In genomic region chr19:11964858-11965645, GRCh38 we compare ENCODE assay signal across 8 cellular contexts. TPM values are rescaled to one million over a fixed set of nuclear protein-coding genes. Genes with fewer than 3 reads are reported as not detected.
DNase-seq lines count a peak whose midpoint lies in the region; ATAC-seq and TF ChIP-seq lines count a peak whose summit lies in the region.

Gene ZNF763 (plus strand): TSS chr19:11965040. CDS start chr19:11965209, 169 bp downstream.

- peaks cover 5% of the 10 kb centered on the region for H3K79me2 ChIP-seq in neural cell (replicated peaks; ENCODE audit: insufficient read depth, low read length)

- peak; percentile 73 for ATAC-seq in GM21381 (IDR thresholded peaks at IDR 0.05; ENCODE audit: unreplicated experiment)

- H3K4me1 Mint-ChIP-seq in stimulated activated naive CD8-positive, alpha-beta T cell treated with anti-CD3 and anti-CD28 coated beads, Interleukin-15, Interleukin-2, amounts not matched to agents 100 ng/mL and 50 ng/mL, for 24 hours (ENCODE audit: low read depth), result peaks cover 21% of the 10 kb centered on the region

- H3K9me3 ChIP-seq in HUES6 (ENCODE audit: control insufficient read depth, insufficient read depth, low read depth, low read length), result peaks cover 39% of the 10 kb centered on the region
- no peaks in the 10 kb centered on the region for H3K9me3 ChIP-seq in neural cell (ENCODE audit: low read length)

- peak within 1 kb of the TSS; percentile 70 for H2AFZ ChIP-seq in neural cell (ENCODE audit: low read depth, low read length)

- H3K27ac Mint-ChIP-seq in stimulated activated naive CD8-positive, alpha-beta T cell treated with anti-CD3 and anti-CD28 coated beads, Interleukin-15, Interleukin-2, amounts not matched to agents 100 ng/mL and 50 ng/mL, for 24 hours, result peak within 1 kb of the TSS; percentile 69

- peak; percentile 75 for TF ChIP-seq POLR2A in Raji (IDR thresholded peaks at IDR 0.05; ENCODE audit: insufficient read depth, low read depth, low read length)

- no peaks in the 10 kb centered on the region for H3F3A ChIP-seq in neural cell (ENCODE audit: insufficient read depth, low read length, poor library complexity, severe bottlenecking)

- H3K36me3 ChIP-seq in HUES6 (ENCODE audit: control insufficient read depth, insufficient read depth, low read length), result no peaks in the 10 kb centered on the region
- H3K36me3 ChIP-seq in neural cell (ENCODE audit: insufficient read depth, low read length), result no peaks in the 10 kb centered on the region

- peaks cover 5% of the 10 kb centered on the region for H3K36me3 Mint-ChIP-seq in stimulated activated naive CD8-positive, alpha-beta T cell treated with anti-CD3 and anti-CD28 coated beads, Interleukin-15, Interleukin-2, amounts not matched to agents 100 ng/mL and 50 ng/mL, for 24 hours (ENCODE audit: low read depth)

- H3K27ac ChIP-seq in HUES6 (ENCODE audit: low read depth, low read length), result no peak within 1 kb of the TSS
- peak within 1 kb of the TSS; percentile 91 for H3K27ac ChIP-seq in neural cell (ENCODE audit: low read length)

- H3K27me3 Mint-ChIP-seq in stimulated activated naive CD8-positive, alpha-beta T cell treated with anti-CD3 and anti-CD28 coated beads, Interleukin-15, Interleukin-2, amounts not matched to agents 100 ng/mL and 50 ng/mL, for 24 hours, result no peaks in the 10 kb centered on the region

- peak within 1 kb of the TSS; percentile 79 for H3K4me2 ChIP-seq in neural cell (ENCODE audit: low read length)

- H3K9ac ChIP-seq in HUES6 (ENCODE audit: low read length) (no peak within 1 kb of the TSS), neural cell (ENCODE audit: low read length) (peak within 1 kb of the TSS; percentile 89)

- H3K9me3 Mint-ChIP-seq in stimulated activated naive CD8-positive, alpha-beta T cell treated with anti-CD3 and anti-CD28 coated beads, Interleukin-15, Interleukin-2, amounts not matched to agents 100 ng/mL and 50 ng/mL, for 24 hours, result no peaks in the 10 kb centered on the region

- peak; percentile 17 for TF ChIP-seq EP300 in neural cell (conservative IDR thresholded peaks at IDR 0.05; ENCODE audit: poor library complexity, severe bottlenecking)

- H3K4me3 Mint-ChIP-seq in stimulated activated naive CD8-positive, alpha-beta T cell treated with anti-CD3 and anti-CD28 coated beads, Interleukin-15, Interleukin-2, amounts not matched to agents 100 ng/mL and 50 ng/mL, for 24 hours, result peak within 1 kb of the TSS; percentile 85

- TF ChIP-seq CTCF in foreskin fibroblast (IDR thresholded peaks at IDR 0.05; ENCODE audit: low read depth, low read length) (no peak), neural cell (IDR thresholded peaks at IDR 0.05; ENCODE audit: poor library complexity, severe bottlenecking) (no peak)

- peak within 1 kb of the TSS; percentile 62 for H3K4me3 ChIP-seq in HUES6 (ENCODE audit: low read depth, low read length)
- peak within 1 kb of the TSS; percentile 65 to 81 for H3K4me3 ChIP-seq in foreskin fibroblast (ENCODE audit: low read depth in 1 of 2, low read length in 2 of 2)
- H3K4me3 ChIP-seq in neural cell (ENCODE audit: low read length), result peak within 1 kb of the TSS; percentile 85

- no peaks in the 10 kb centered on the region; the same call in 1 of the 2 replicates for H3K4me1 ChIP-seq in HUES6 (ENCODE audit: control insufficient read depth, insufficient read depth, low read length)

- no peaks in the 10 kb centered on the region for H4K20me1 ChIP-seq in neural cell (ENCODE audit: insufficient read depth)

- no peak for TF ChIP-seq RAD21 in neural cell (conservative IDR thresholded peaks at IDR 0.05)

- H3K9me2 ChIP-seq in neural cell (ENCODE audit: insufficient read depth, low read length), result no peaks in the 10 kb centered on the region

- H3K27me3 ChIP-seq in HUES6 (ENCODE audit: control insufficient read depth, insufficient read depth, low read length), result no peaks in the 10 kb centered on the region; the same call in 1 of the 2 replicates
- no peaks in the 10 kb centered on the region for H3K27me3 ChIP-seq in neural cell (ENCODE audit: insufficient read depth, low read depth, low read length)

- peak; percentile 91 for DNase-seq in CMK (ENCODE audit: low read depth)
- DNase-seq in activated gamma-delta T cell treated with Interleukin-2 at 50 U/mL for 16 hours, result peak; percentile 89
- peak; percentile 75 to 91 for DNase-seq in foreskin fibroblast

TF ChIP-seq in neural cell, 6 proteins besides CTCF, POLR2A, EP300 and RAD21:
- TF ChIP-seq REST (IDR thresholded peaks at IDR 0.05; ENCODE audit: borderline replicate concordance) (peak; percentile 86), TAF1 (IDR thresholded peaks at IDR 0.05; ENCODE audit: low read depth) (peak; percentile 92), MXI1 (conservative IDR thresholded peaks at IDR 0.05; ENCODE audit: poor library complexity, severe bottlenecking) (peak; percentile 55), POLR2AphosphoS5 (IDR thresholded peaks at IDR 0.05) (peak; percentile 87), EZH2 (IDR thresholded peaks at IDR 0.05; ENCODE audit: borderline replicate concordance, insufficient read depth, low read length, poor library complexity, severe bottlenecking) (no peak)

RNA-seq across cellular contexts. Expression of gene ZNF763, which starts in this region (rescaled TPM):
- 12.8 and 17.9 TPM in 2 replicates for polyA plus RNA-seq in neural cell
- polyA minus RNA-seq in neural cell, result 25.8 and 31.3 TPM in 2 replicates
